ENCODE assay signal across 15 cellular contexts in the genomic region with DNA sequence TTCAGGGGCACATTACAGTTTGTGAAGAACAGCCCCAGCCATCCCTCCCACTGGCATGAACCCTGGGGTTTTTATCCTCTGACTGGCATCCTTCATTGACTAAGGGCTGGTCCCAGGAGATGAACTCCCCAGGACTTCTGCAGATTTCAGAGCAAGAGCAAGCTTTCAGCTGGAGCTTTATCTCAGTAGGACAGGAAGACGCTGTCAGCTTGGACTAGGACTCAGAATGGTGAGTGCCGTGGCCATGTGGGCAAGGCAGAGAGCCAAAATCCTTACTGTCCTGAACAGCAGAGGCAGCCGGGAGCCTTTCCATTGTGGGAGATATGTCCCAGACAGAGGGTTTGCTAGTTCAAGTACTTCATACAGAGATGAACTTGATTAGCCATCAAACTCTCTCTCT. TPM values are rescaled to one million over a fixed set of nuclear protein-coding genes. Genes with fewer than 3 reads are reported as not detected.
DNase-seq lines count a peak whose midpoint lies in the region; ATAC-seq and TF ChIP-seq lines count a peak whose summit lies in the region.
"Had no signal": no experiment of that assay in that cellular context is flagged by ENCODE, and none has a peak within 500 bp of the region (broad histone marks: within the 10 kb centered on the region; RNA-seq: fewer than 3 reads in every experiment).

No MANE protein-coding gene starts in this region.

- CTCF ChIA-PET in SK-N-SH (lab: Yijun Ruan, JAX), result interaction anchor here (0.6 kb wide), 1 partner anchor 813 kb away, joined by 4 read pairs; no protein-coding TSS in a partner anchor

- no peak for TF ChIP-seq EP300 in SK-N-SH (IDR thresholded peaks at IDR 0.05; ENCODE audit: borderline replicate concordance in 1 of 2, low read depth in 1 of 2, low read length in 1 of 2)
- TF ChIP-seq EP300 in sigmoid colon (IDR thresholded peaks at IDR 0.05), result no peak

- POLR2A ChIA-PET in SK-N-SH (lab: Yijun Ruan, JAX), result no interaction called here

- H3F3A ChIP-seq in SK-N-SH (replicated peaks; ENCODE audit: insufficient read depth), result no peaks in the 10 kb centered on the region

- H3K9me3 ChIP-seq in left ventricle myocardium inferior (replicated peaks) (peaks cover 4% of the 10 kb centered on the region), SK-N-SH (no peaks in the 10 kb centered on the region), sigmoid colon (peaks cover 0 to 5% (median 0%) of the 10 kb centered on the region in 4 donors)

- H3K9me2 ChIP-seq in SK-N-SH, result no peaks in the 10 kb centered on the region

- H3K79me2 ChIP-seq in SK-N-SH (ENCODE audit: insufficient read depth), result no peaks in the 10 kb centered on the region
- H3K79me2 ChIP-seq: parathyroid adenoma had no signal

- TF ChIP-seq RAD21 in SK-N-SH (IDR thresholded peaks at IDR 0.05; ENCODE audit: low read length), result no peak

- H3K9ac ChIP-seq in SK-N-SH, result no peak overlapping the region
- H3K9ac ChIP-seq: parathyroid adenoma had no signal

- no peak overlapping the region for H3K27ac ChIP-seq in left ventricle myocardium inferior (replicated peaks)
- H3K27ac ChIP-seq in SK-N-SH (ENCODE audit: low read depth in 2 of 2, low read length in 1 of 2), result no peak overlapping the region
- H3K27ac ChIP-seq in sigmoid colon, result no peak overlapping the region
- H3K27ac ChIP-seq: parathyroid adenoma had no signal

- no peak overlapping the region for H2AFZ ChIP-seq in SK-N-SH (ENCODE audit: low read depth)
- H2AFZ ChIP-seq: parathyroid adenoma had no signal

- intact Hi-C loops in Right ventricle myocardium inferior (cut with DNase I), result no loop called here
- intact Hi-C loops in left ventricle myocardium inferior (cut with micrococcal nuclease), result no loop called here
- intact Hi-C loops in sigmoid colon (cut with DNase I), result no loop called here

- peak; percentile 51 for ATAC-seq in Right ventricle myocardium inferior
- ATAC-seq in GM18870 (IDR thresholded peaks at IDR 0.05; ENCODE audit: unreplicated experiment), result no peak
- ATAC-seq: T-cell had no signal

- no peak for TF ChIP-seq CTCF in left ventricle myocardium inferior (IDR thresholded peaks at IDR 0.05; ENCODE audit: borderline replicate concordance)
- no peak for TF ChIP-seq CTCF in SK-N-SH (IDR thresholded peaks at IDR 0.05)
- no peak for TF ChIP-seq CTCF in sigmoid colon (IDR thresholded peaks at IDR 0.05)

- H3K36me3 ChIP-seq in left ventricle myocardium inferior (no peaks in the 10 kb centered on the region), SK-N-SH (replicated peaks in 1 of 2; ENCODE audit: control insufficient read depth in 1 of 2, insufficient read depth in 2 of 2, low read length in 1 of 2) (no peaks in the 10 kb centered on the region), sigmoid colon (no peaks in the 10 kb centered on the region)

- WGBS in SK-N-SH (ENCODE audit: low lambda C conversion rate), result 8% methylated on average over 3 of the region's 3 CpGs
- WGBS in sigmoid colon, 2 donors, result 27 to 36% methylated on average over 3 of the region's 3 CpGs

- no peak overlapping the region for H3K4me3 ChIP-seq in left ventricle myocardium inferior
- no peak overlapping the region for H3K4me3 ChIP-seq in SK-N-SH (ENCODE audit: low read depth in 2 of 2, low read length in 1 of 2)
- H3K4me3 ChIP-seq in sigmoid colon, result no peak overlapping the region

- H3K4me1 ChIP-seq in left ventricle myocardium inferior, result peaks cover 13% of the 10 kb centered on the region
- H3K4me1 ChIP-seq in SK-N-SH (ENCODE audit: control insufficient read depth in 1 of 2, insufficient read depth in 2 of 2, low read depth in 1 of 2, low read length in 1 of 2), result no peaks in the 10 kb centered on the region; a peak in 1 of 4 replicates
- peaks cover 0 to 15% (median 11%) of the 10 kb centered on the region in 4 donors for H3K4me1 ChIP-seq in sigmoid colon
- H3K4me1 ChIP-seq: parathyroid adenoma had no signal

- no peak for DNase-seq in Right ventricle myocardium inferior (ENCODE audit: missing footprints)
- DNase-seq in left ventricle myocardium inferior, result no peak
- DNase-seq in SK-N-SH, result peak; percentile 38
- peak; percentile 55 for DNase-seq in fibroblast of peridontal ligament (ENCODE audit: extremely low read depth)
- peak; percentile 25 for DNase-seq in stromal cell of bone marrow (ENCODE audit: low read depth)
- DNase-seq in sigmoid colon, result no peak
- DNase-seq in medulla oblongata (ENCODE audit: extremely low spot score), result no peak
- DNase-seq: ACHN; activated CD4-positive, alpha-beta T cell treated with anti-CD3 and anti-CD28 coated beads, Interleukin-2, amount 10 ng/mL, durations not matched to agents 24 days and 14 days; DMS153; NCI-H2029 treated with DMSO at 0.1 percent for 48 hours; stimulated activated CD8-positive, alpha-beta memory T cell treated with anti-CD3 and anti-CD28 coated beads, Interleukin-4, amount 100 ng/mL, for 48 hours; T-cell had no signal

- H3K27me3 ChIP-seq in left ventricle myocardium inferior (ENCODE audit: low read depth) (peaks cover 43% of the 10 kb centered on the region), SK-N-SH (ENCODE audit: insufficient read depth) (no peaks in the 10 kb centered on the region), sigmoid colon (peaks cover 0 to 31% (median 23%) of the 10 kb centered on the region in 3 donors)

- no peak for TF ChIP-seq POLR2A in sigmoid colon (IDR thresholded peaks at IDR 0.05)

- H3K4me2 ChIP-seq in SK-N-SH, result no peak overlapping the region

- no peaks in the 10 kb centered on the region for H4K20me1 ChIP-seq in SK-N-SH (ENCODE audit: insufficient read depth)

TF ChIP-seq in SK-N-SH, 30 proteins besides CTCF, POLR2A, EP300 and RAD21:
- TF ChIP-seq FOSL2 (IDR thresholded peaks at IDR 0.05; ENCODE audit: borderline replicate concordance, low read depth) (no peak), MAX (IDR thresholded peaks at IDR 0.05; ENCODE audit: low read depth) (peak; percentile 31; the same call in 1 of the 2 replicates), PBX3 (IDR thresholded peaks at IDR 0.05) (peak; percentile 19; the same call in 1 of the 2 replicates), NFIC (IDR thresholded peaks at IDR 0.05; ENCODE audit: borderline replicate concordance) (0 out of 2 replicates have a peak, but pooled peaks have one; percentile 14)

RNA-seq across cellular contexts. Expression of gene ACOT12, which starts 3.2 kb away (rescaled TPM):
- not detected for total RNA-seq in Right ventricle myocardium inferior
- total RNA-seq in left ventricle myocardium inferior, result not detected
- 0.07 and 0.19 TPM in 2 replicates for polyA plus RNA-seq in SK-N-SH (2012; rRNA removed)
- 0.03 TPM in 1 of 2 replicates, not detected in the other for polyA plus RNA-seq in SK-N-SH (2012; cell fraction: cytosol; rRNA removed)
- 0.23 TPM in 1 of 2 replicates, not detected in the other for polyA plus RNA-seq in SK-N-SH (2012; cell fraction: nucleus; rRNA removed)
- total RNA-seq in sigmoid colon, result under 1 TPM in 1 of 4 donors, not detected in 3; 0.41 TPM
- under 1 TPM in 1 of 3 donors, not detected in 2; 0.09 TPM for polyA plus RNA-seq in sigmoid colon
- total RNA-seq: activated CD4-positive, alpha-beta T cell treated with anti-CD3 and anti-CD28 coated beads, Interleukin-2, amount 10 ng/mL, durations not matched to agents 24 days and 14 days had no signal

Comparison
In these comparisons a context has a peak if more than half of its experiments do, and no peak if none do; other contexts are left out.
1. DNase-seq: peak in SK-N-SH (single experiment), fibroblast of peridontal ligament (single experiment) and stromal cell of bone marrow (single experiment); none in Right ventricle myocardium inferior (single experiment), left ventricle myocardium inferior (single experiment), sigmoid colon (single experiment) and medulla oblongata (single experiment).